6 cellular contexts compared by ENCODE assay signal in genomic region chr3:49841126-49841525, GRCh38. TPM values are rescaled to one million over a fixed set of nuclear protein-coding genes. Genes with fewer than 3 reads are reported as not detected.
DNase-seq lines count a peak whose midpoint lies in the region; ATAC-seq and TF ChIP-seq lines count a peak whose summit lies in the region.

No MANE protein-coding gene starts in this region.

- H3K27ac ChIP-seq in cingulate gyrus (ENCODE audit: low read depth, low read length): peak overlapping the region; percentile 75

- peak; percentile 50 for TF ChIP-seq RAD21 in Ishikawa (IDR thresholded peaks at IDR 0.05; ENCODE audit: low read depth)

- peak; percentile 47; the same call in 1 of the 2 replicates for TF ChIP-seq CTCF in BJ (IDR thresholded peaks at IDR 0.05; ENCODE audit: insufficient read depth, low read depth, low read length)

- no peak for DNase-seq in BJ (ENCODE audit: low read depth)
- no peak for DNase-seq in activated T-helper 1 cell treated with anti-CD3 and anti-CD28 coated beads, Interleukin-12 subunit alpha, Interleukin-12 subunit beta, Interleukin-2, Interleukin-4 antibody, amounts not matched to agents 30 ng/mL and 10 ng/mL and 1 ng/mL, durations not matched to agents 14 hours and 24 hours and 36 hours (ENCODE audit: low spot score)

- no peaks in the 10 kb centered on the region for H3K27me3 Mint-ChIP-seq in activated T-helper 1 cell treated with anti-CD3 and anti-CD28 coated beads, Interleukin-12 subunit alpha, Interleukin-12 subunit beta, Interleukin-2, Interleukin-4 antibody, amounts not matched to agents 30 ng/mL and 10 ng/mL and 1 ng/mL, durations not matched to agents 14 hours and 24 hours and 36 hours (ENCODE audit: insufficient read depth)

- no peaks in the 10 kb centered on the region; the same call in none of the 2 replicates for H3K36me3 ChIP-seq in BJ (ENCODE audit: control insufficient read depth, insufficient read depth, low read length)

- no peaks in the 10 kb centered on the region for H3K27me3 ChIP-seq in BJ (ENCODE audit: control insufficient read depth, insufficient read depth, low read length)

- no peaks in the 10 kb centered on the region for H3K9me3 Mint-ChIP-seq in activated T-helper 1 cell treated with anti-CD3 and anti-CD28 coated beads, Interleukin-12 subunit alpha, Interleukin-12 subunit beta, Interleukin-2, Interleukin-4 antibody, amounts not matched to agents 30 ng/mL and 10 ng/mL and 1 ng/mL, durations not matched to agents 14 hours and 24 hours and 36 hours

- POLR2A ChIA-PET in BJ (lab: Charles Lee): no interaction called here

- no peak overlapping the region for H3K27ac Mint-ChIP-seq in activated T-helper 1 cell treated with anti-CD3 and anti-CD28 coated beads, Interleukin-12 subunit alpha, Interleukin-12 subunit beta, Interleukin-2, Interleukin-4 antibody, amounts not matched to agents 30 ng/mL and 10 ng/mL and 1 ng/mL, durations not matched to agents 14 hours and 24 hours and 36 hours

- H3K4me3 Mint-ChIP-seq in activated T-helper 1 cell treated with anti-CD3 and anti-CD28 coated beads, Interleukin-12 subunit alpha, Interleukin-12 subunit beta, Interleukin-2, Interleukin-4 antibody, amounts not matched to agents 30 ng/mL and 10 ng/mL and 1 ng/mL, durations not matched to agents 14 hours and 24 hours and 36 hours: no peak overlapping the region

- no peak overlapping the region for H3K4me3 ChIP-seq in BJ (ENCODE audit: low read depth, low read length)

- ATAC-seq in GM18502 (IDR thresholded peaks at IDR 0.05; ENCODE audit: poor library complexity, unreplicated experiment) (no peak), GM21390 (IDR thresholded peaks at IDR 0.05; ENCODE audit: unreplicated experiment) (no peak)

- intact Hi-C loops in activated T-helper 1 cell treated with anti-CD3 and anti-CD28 coated beads, Interleukin-12 subunit alpha, Interleukin-12 subunit beta, Interleukin-2, Interleukin-4 antibody, amounts not matched to agents 30 ng/mL and 10 ng/mL and 1 ng/mL, durations not matched to agents 14 hours and 24 hours and 36 hours (cut with micrococcal nuclease): no loop called here

- H3K4me1 Mint-ChIP-seq in activated T-helper 1 cell treated with anti-CD3 and anti-CD28 coated beads, Interleukin-12 subunit alpha, Interleukin-12 subunit beta, Interleukin-2, Interleukin-4 antibody, amounts not matched to agents 30 ng/mL and 10 ng/mL and 1 ng/mL, durations not matched to agents 14 hours and 24 hours and 36 hours (ENCODE audit: low read depth): no peaks in the 10 kb centered on the region

- peaks cover 7% of the 10 kb centered on the region for H3K36me3 Mint-ChIP-seq in activated T-helper 1 cell treated with anti-CD3 and anti-CD28 coated beads, Interleukin-12 subunit alpha, Interleukin-12 subunit beta, Interleukin-2, Interleukin-4 antibody, amounts not matched to agents 30 ng/mL and 10 ng/mL and 1 ng/mL, durations not matched to agents 14 hours and 24 hours and 36 hours (ENCODE audit: low read depth)

- CTCF ChIA-PET in BJ (lab: Yijun Ruan, JAX): interaction anchor here (0.7 to 12.2 kb wide), 10 partner anchors 8 to 139 kb away, joined by 3 to 287 read pairs (median 6); partner anchors contain the start of genes CAMKV, CDHR4 and INKA1

- no peak for TF ChIP-seq EP300 in Ishikawa (IDR thresholded peaks at IDR 0.05; ENCODE audit: borderline replicate concordance)

TF ChIP-seq in Ishikawa, 13 proteins besides CTCF, POLR2A, EP300 and RAD21:
- no peak for TF ChIP-seq NFIC (IDR thresholded peaks at IDR 0.05)
- no peak for TF ChIP-seq USF1 (IDR thresholded peaks at IDR 0.05)
- no peak for TF ChIP-seq CREB1 (IDR thresholded peaks at IDR 0.05; ENCODE audit: low read depth)
- no peak for TF ChIP-seq EGR1 (IDR thresholded peaks at IDR 0.05)
- no peak for TF ChIP-seq CEBPB (IDR thresholded peaks at IDR 0.05)
- no peak for TF ChIP-seq FOXM1 (IDR thresholded peaks at IDR 0.05; ENCODE audit: borderline replicate concordance, low read depth)
- no peak for TF ChIP-seq TEAD4 (IDR thresholded peaks at IDR 0.05)
- no peak for TF ChIP-seq MAX (IDR thresholded peaks at IDR 0.05)
- TF ChIP-seq YY1 (IDR thresholded peaks at IDR 0.05; ENCODE audit: low read depth): no peak
- no peak for TF ChIP-seq ZBTB7A (IDR thresholded peaks at IDR 0.05; ENCODE audit: low read depth)
- TF ChIP-seq TCF12 (IDR thresholded peaks at IDR 0.05; ENCODE audit: low read depth): no peak
- TF ChIP-seq REST (IDR thresholded peaks at IDR 0.05; ENCODE audit: low read depth): no peak
- no peak for TF ChIP-seq TAF1 (IDR thresholded peaks at IDR 0.05; ENCODE audit: low read depth)
TF ChIP-seq in Ishikawa: peak in this region for 0.

RNA-seq across cellular contexts. Expression of gene TRAIP, which starts 15.2 kb away (rescaled TPM):
- 4.9 and 5.8 TPM in 2 replicates for polyA plus RNA-seq in BJ (2011; rRNA removed)
- 5.8 and 6.3 TPM in 2 replicates for polyA minus RNA-seq in BJ (2011; rRNA and poly(A)+ RNA removed)
- total RNA-seq in activated T-helper 1 cell treated with anti-CD3 and anti-CD28 coated beads, Interleukin-12 subunit alpha, Interleukin-12 subunit beta, Interleukin-2, Interleukin-4 antibody, amounts not matched to agents 30 ng/mL and 10 ng/mL and 1 ng/mL, durations not matched to agents 14 hours and 24 hours and 36 hours: 26.5 and 27.9 TPM in 2 replicates

RNA-seq across cellular contexts. Expression of gene UBA7, which starts 27.4 kb away (rescaled TPM):
- 32.9 and 62.5 TPM in 2 replicates for polyA plus RNA-seq in BJ (2011; rRNA removed)
- 46.4 and 63.1 TPM in 2 replicates for polyA minus RNA-seq in BJ (2011; rRNA and poly(A)+ RNA removed)
- 90.3 and 97.5 TPM in 2 replicates for total RNA-seq in activated T-helper 1 cell treated with anti-CD3 and anti-CD28 coated beads, Interleukin-12 subunit alpha, Interleukin-12 subunit beta, Interleukin-2, Interleukin-4 antibody, amounts not matched to agents 30 ng/mL and 10 ng/mL and 1 ng/mL, durations not matched to agents 14 hours and 24 hours and 36 hours

RNA-seq across cellular contexts. Expression of gene CAMKV, which starts 28.6 kb away (rescaled TPM):
- not detected in 2 replicates for polyA plus RNA-seq in BJ (2011; rRNA removed)
- polyA minus RNA-seq in BJ (2011; rRNA and poly(A)+ RNA removed): not detected in 2 replicates
- 0.96 and 1.0 TPM in 2 replicates for total RNA-seq in activated T-helper 1 cell treated with anti-CD3 and anti-CD28 coated beads, Interleukin-12 subunit alpha, Interleukin-12 subunit beta, Interleukin-2, Interleukin-4 antibody, amounts not matched to agents 30 ng/mL and 10 ng/mL and 1 ng/mL, durations not matched to agents 14 hours and 24 hours and 36 hours

RNA-seq across cellular contexts. Expression of gene INKA1, which starts 38.1 kb away (rescaled TPM):
- polyA plus RNA-seq in BJ (2011; rRNA removed): 3.1 and 4.4 TPM in 2 replicates
- 2.2 and 4.3 TPM in 2 replicates for polyA minus RNA-seq in BJ (2011; rRNA and poly(A)+ RNA removed)
- total RNA-seq in activated T-helper 1 cell treated with anti-CD3 and anti-CD28 coated beads, Interleukin-12 subunit alpha, Interleukin-12 subunit beta, Interleukin-2, Interleukin-4 antibody, amounts not matched to agents 30 ng/mL and 10 ng/mL and 1 ng/mL, durations not matched to agents 14 hours and 24 hours and 36 hours: 1.3 and 2.7 TPM in 2 replicates

RNA-seq across cellular contexts. Expression of gene CDHR4, which starts 41.5 kb away (rescaled TPM):
- polyA plus RNA-seq in BJ (2011; rRNA removed): not detected in 2 replicates
- polyA minus RNA-seq in BJ (2011; rRNA and poly(A)+ RNA removed): 0.15 and 0.62 TPM in 2 replicates
- total RNA-seq in activated T-helper 1 cell treated with anti-CD3 and anti-CD28 coated beads, Interleukin-12 subunit alpha, Interleukin-12 subunit beta, Interleukin-2, Interleukin-4 antibody, amounts not matched to agents 30 ng/mL and 10 ng/mL and 1 ng/mL, durations not matched to agents 14 hours and 24 hours and 36 hours: not detected in 2 replicates
